In genomic region chr2:15797946-15798281, GRCh38 we compare ENCODE assay signal across 1 cellular context.
TF ChIP-seq lines count a peak whose summit lies in the region.

No MANE protein-coding gene starts in this region.

TF ChIP-seq in WTC11, 78 proteins besides CTCF, POLR2A, EP300 and RAD21:
- TF ChIP-seq ERG (CRISPR knock-in tag; IDR thresholded peaks at IDR 0.05) (no peak), SP1 (CRISPR knock-in tag; conservative IDR thresholded peaks at IDR 0.05) (no peak), GRHL2 (CRISPR knock-in tag; IDR thresholded peaks at IDR 0.05; ENCODE audit: insufficient replicate concordance, severe bottlenecking) (no peak), PRDM15 (CRISPR knock-in tag; IDR thresholded peaks at IDR 0.05) (no peak), PRRX2 (CRISPR knock-in tag; IDR thresholded peaks at IDR 0.05) (no peak), ZNF425 (CRISPR knock-in tag; conservative IDR thresholded peaks at IDR 0.05) (no peak), NFE2L1 (CRISPR knock-in tag; IDR thresholded peaks at IDR 0.05) (no peak), ELF4 (CRISPR knock-in tag; IDR thresholded peaks at IDR 0.05; ENCODE audit: low read depth) (no peak), NFYB (CRISPR knock-in tag; conservative IDR thresholded peaks at IDR 0.05; ENCODE audit: low read depth) (no peak), ZNF138 (CRISPR knock-in tag; conservative IDR thresholded peaks at IDR 0.05) (no peak)
